Comparison of ENCODE assay signal across 15 cellular contexts in the genomic region with DNA sequence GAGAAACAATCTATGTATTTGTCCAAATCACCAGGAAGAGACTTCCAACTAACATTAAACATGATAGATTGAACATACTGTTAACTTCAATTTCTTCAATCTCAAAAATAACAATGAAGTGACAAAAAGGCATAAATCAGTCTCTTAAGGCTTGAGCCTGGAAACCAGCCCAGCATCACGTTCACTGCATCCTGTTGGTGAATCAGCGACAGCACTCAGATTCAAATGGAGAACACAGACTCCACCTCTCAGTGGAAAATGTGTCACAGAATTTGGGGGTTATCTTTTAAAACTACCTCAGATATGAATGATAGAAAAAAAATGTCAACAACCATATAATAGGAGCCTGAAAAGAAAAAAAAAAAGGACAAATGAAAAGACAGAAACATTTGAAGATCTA.
DNase-seq lines count a peak whose midpoint lies in the region; ATAC-seq, FAIRE-seq and TF ChIP-seq lines count a peak whose summit lies in the region.
"Had no signal": no experiment of that assay in that cellular context is flagged by ENCODE, and none has a peak within 500 bp of the region (broad histone marks: within the 10 kb centered on the region; RNA-seq: fewer than 3 reads in every experiment).

No MANE protein-coding gene starts in this region.

- no peaks in the 10 kb centered on the region for H3K36me3 Mint-ChIP-seq in MCF 10A (ENCODE audit: insufficient read depth, unreplicated experiment)
- no peaks in the 10 kb centered on the region for H3K36me3 Mint-ChIP-seq in stimulated activated effector memory CD8-positive, alpha-beta T cell treated with anti-CD3 and anti-CD28 coated beads, Interleukin-12 subunit alpha, Interleukin-12 subunit beta, amount 100 ng/mL, for 72 hours
- H3K36me3 Mint-ChIP-seq: brain; CD4-positive, CD25-positive, alpha-beta regulatory T cell; stimulated activated naive B cell treated with anti-CD40 and anti-IgM and Interleukin-4, amounts not matched to agents 10 μg/mL and 1 μg/mL and 100 μg/mL, for 72 hours had no signal

- H3K4me3 ChIP-seq in breast epithelium, result no peak overlapping the region
- H3K4me3 ChIP-seq: esophagus muscularis mucosa, lung, Peyer's patch had no signal

- BruUV-seq in MCF 10A (replicated peaks; lab: Mats Ljungman, UMichigan), result no TSS peak

- H3K27me3 ChIP-seq in breast epithelium, result no peaks in the 10 kb centered on the region
- H3K27me3 ChIP-seq: esophagus muscularis mucosa, Peyer's patch had no signal

- ATAC-seq in stimulated activated effector memory CD8-positive, alpha-beta T cell treated with anti-CD3 and anti-CD28 coated beads, Interleukin-12 subunit alpha, Interleukin-12 subunit beta, amount 100 ng/mL, for 72 hours, result peak; percentile 79
- ATAC-seq: stimulated activated naive B cell treated with anti-CD40 and anti-IgM and Interleukin-4, amounts not matched to agents 10 μg/mL and 1 μg/mL and 100 μg/mL, for 72 hours had no signal

- no peak overlapping the region for H3K27ac ChIP-seq in breast epithelium
- H3K27ac ChIP-seq: esophagus muscularis mucosa, Peyer's patch had no signal

- POLR2A ChIA-PET in MCF 10A (lab: Yijun Ruan, JAX), result no interaction called here

- no peak overlapping the region for H3K4me3 Mint-ChIP-seq in MCF 10A (ENCODE audit: unreplicated experiment)
- no peak overlapping the region for H3K4me3 Mint-ChIP-seq in stimulated activated effector memory CD8-positive, alpha-beta T cell treated with anti-CD3 and anti-CD28 coated beads, Interleukin-12 subunit alpha, Interleukin-12 subunit beta, amount 100 ng/mL, for 72 hours
- H3K4me3 Mint-ChIP-seq: brain; CD4-positive, CD25-positive, alpha-beta regulatory T cell; stimulated activated naive B cell treated with anti-CD40 and anti-IgM and Interleukin-4, amounts not matched to agents 10 μg/mL and 1 μg/mL and 100 μg/mL, for 72 hours had no signal

- CTCF ChIA-PET in MCF 10A (lab: Yijun Ruan, JAX), result no interaction called here

- TF ChIP-seq POLR2A in breast epithelium (IDR thresholded peaks at IDR 0.05), result no peak

- FAIRE-seq in RCC 7860 (lab: Jason Lieb, UNC), result peak; percentile 89

- no peaks in the 10 kb centered on the region for H3K4me1 ChIP-seq in breast epithelium
- H3K4me1 ChIP-seq: esophagus muscularis mucosa, Peyer's patch had no signal

- no peaks in the 10 kb centered on the region for H3K36me3 ChIP-seq in breast epithelium
- H3K36me3 ChIP-seq: esophagus muscularis mucosa, Peyer's patch had no signal

- H3K4me1 Mint-ChIP-seq in MCF 10A (ENCODE audit: insufficient read depth, unreplicated experiment), result peaks cover 7% of the 10 kb centered on the region
- H3K4me1 Mint-ChIP-seq in stimulated activated effector memory CD8-positive, alpha-beta T cell treated with anti-CD3 and anti-CD28 coated beads, Interleukin-12 subunit alpha, Interleukin-12 subunit beta, amount 100 ng/mL, for 72 hours, result peaks cover 5% of the 10 kb centered on the region
- H3K4me1 Mint-ChIP-seq: brain; CD4-positive, CD25-positive, alpha-beta regulatory T cell; stimulated activated naive B cell treated with anti-CD40 and anti-IgM and Interleukin-4, amounts not matched to agents 10 μg/mL and 1 μg/mL and 100 μg/mL, for 72 hours had no signal

- TF ChIP-seq CTCF in MCF 10A (IDR thresholded peaks at IDR 0.05; ENCODE audit: unreplicated experiment), result no peak
- no peak for TF ChIP-seq CTCF in breast epithelium (IDR thresholded peaks at IDR 0.05)

- peaks cover 0 to 11% of the 10 kb centered on the region in 2 donors for H3K9me3 ChIP-seq in breast epithelium

- intact Hi-C loops in MCF 10A (cut with micrococcal nuclease) (no loop called here), breast epithelium (cut with DNase I; ENCODE audit: low total_unique reads) (loop anchor here (5.0 kb wide), 1 partner anchor 187 kb away; no protein-coding TSS in a partner anchor)

- H3K9me3 Mint-ChIP-seq in MCF 10A (ENCODE audit: unreplicated experiment), result no peaks in the 10 kb centered on the region
- H3K9me3 Mint-ChIP-seq in stimulated activated effector memory CD8-positive, alpha-beta T cell treated with anti-CD3 and anti-CD28 coated beads, Interleukin-12 subunit alpha, Interleukin-12 subunit beta, amount 100 ng/mL, for 72 hours, result peaks cover 8% of the 10 kb centered on the region

- DNase-seq in MCF 10A (ENCODE audit: unreplicated experiment) (peak; percentile 52), breast epithelium (ENCODE audit: low spot score in 2 of 2) (no peak), RCC 7860 (ENCODE audit: low spot score) (peak; percentile 67), dermis blood vessel endothelial cell (peak; percentile 89), NCI-H2029 treated with DMSO at 0.1 percent for 48 hours (lab: John Stamatoyannopoulos, UW) (no peak), mesenteric fat pad (ENCODE audit: low spot score) (no peak), NCI-H345 treated with DMSO at 0.1 percent for 48 hours (lab: John Stamatoyannopoulos, UW; ENCODE audit: unreplicated experiment) (no peak)
- no peak for DNase-seq in stimulated activated effector memory CD8-positive, alpha-beta T cell treated with anti-CD3 and anti-CD28 coated beads, Interleukin-12 subunit alpha, Interleukin-12 subunit beta, amount 100 ng/mL, for 72 hours (ENCODE audit: low spot score in 2 of 2)
- DNase-seq: NCI-H1930; Peyer's patch; stimulated activated naive B cell treated with anti-CD40 and anti-IgM and Interleukin-4, amounts not matched to agents 10 μg/mL and 1 μg/mL and 100 μg/mL, for 72 hours had no signal

- H3K27ac Mint-ChIP-seq in MCF 10A (ENCODE audit: low read depth, unreplicated experiment), result no peak overlapping the region
- H3K27ac Mint-ChIP-seq in stimulated activated effector memory CD8-positive, alpha-beta T cell treated with anti-CD3 and anti-CD28 coated beads, Interleukin-12 subunit alpha, Interleukin-12 subunit beta, amount 100 ng/mL, for 72 hours, result no peak overlapping the region
- H3K27ac Mint-ChIP-seq: brain; CD4-positive, CD25-positive, alpha-beta regulatory T cell; stimulated activated naive B cell treated with anti-CD40 and anti-IgM and Interleukin-4, amounts not matched to agents 10 μg/mL and 1 μg/mL and 100 μg/mL, for 72 hours had no signal

- H3K27me3 Mint-ChIP-seq in MCF 10A (ENCODE audit: insufficient read depth, unreplicated experiment), result peaks cover 29% of the 10 kb centered on the region
- H3K27me3 Mint-ChIP-seq: CD4-positive, CD25-positive, alpha-beta regulatory T cell had no signal

Comparison
In these comparisons a context has a peak if more than half of its experiments do, and no peak if none do; other contexts are left out.
1. DNase-seq: peak in MCF 10A (single experiment), RCC 7860 (single experiment) and dermis blood vessel endothelial cell (single experiment); none in breast epithelium (0 of 2), stimulated activated effector memory CD8-positive, alpha-beta T cell treated with anti-CD3 and anti-CD28 coated beads, Interleukin-12 subunit alpha, Interleukin-12 subunit beta, amount 100 ng/mL, for 72 hours (0 of 2), NCI-H2029 treated with DMSO at 0.1 percent for 48 hours (single experiment), mesenteric fat pad (single experiment) and NCI-H345 treated with DMSO at 0.1 percent for 48 hours (single experiment).